ENCODE assay signal across 9 cellular contexts in genomic region chr20:59087829-59088433, GRCh38. TPM values are rescaled to one million over a fixed set of nuclear protein-coding genes. Genes with fewer than 3 reads are reported as not detected.
DNase-seq lines count a peak whose midpoint lies in the region; ATAC-seq and TF ChIP-seq lines count a peak whose summit lies in the region.
"Had no signal": no experiment of that assay in that cellular context is flagged by ENCODE, and none has a peak within 500 bp of the region (broad histone marks: within the 10 kb centered on the region; RNA-seq: fewer than 3 reads in every experiment).

No MANE protein-coding gene starts in this region.

- no peak overlapping the region for H3K27ac ChIP-seq in thyroid gland

- intact Hi-C loops in thyroid gland (cut with DNase I), result loop anchor here (5.0 kb wide), 3 partner anchors 134 to 319 kb away; no protein-coding TSS in a partner anchor

- H3K4me3 Mint-ChIP-seq in osteocyte (ENCODE audit: unreplicated experiment), result no peak overlapping the region
- H3K4me3 Mint-ChIP-seq: dendritic cell treated with granulocyte-macrophage colony-stimulating factor and Interleukin-4, amounts not matched to agents 40 ng/mL and 50 ng/mL, for 4 days had no signal

- no peaks in the 10 kb centered on the region for H3K36me3 ChIP-seq in thyroid gland

- no peak for TF ChIP-seq POLR2A in thyroid gland (IDR thresholded peaks at IDR 0.05)

- no peak overlapping the region for H3K27ac Mint-ChIP-seq in osteocyte (ENCODE audit: unreplicated experiment)
- H3K27ac Mint-ChIP-seq: dendritic cell treated with granulocyte-macrophage colony-stimulating factor and Interleukin-4, amounts not matched to agents 40 ng/mL and 50 ng/mL, for 4 days had no signal

- no peaks in the 10 kb centered on the region for H3K27me3 ChIP-seq in thyroid gland

- H3K27me3 Mint-ChIP-seq in osteocyte (ENCODE audit: unreplicated experiment), result peaks cover 39% of the 10 kb centered on the region

- no peaks in the 10 kb centered on the region for H3K36me3 Mint-ChIP-seq in osteocyte (ENCODE audit: unreplicated experiment)

- TF ChIP-seq CTCF in osteocyte (IDR thresholded peaks at IDR 0.05) (peak; percentile 92), thyroid gland (IDR thresholded peaks at IDR 0.05) (peak; percentile 78 to 87 (median 83))

- DNase-seq in Daoy (ENCODE audit: low read depth) (peak; percentile 64), M059J (ENCODE audit: low read depth) (peak; percentile 65), SHP77 (lab: John Stamatoyannopoulos, UW) (peak; percentile 75 to 84), foreskin melanocyte (peak; percentile 42), osteocyte (ENCODE audit: extremely low spot score, unreplicated experiment) (peak; percentile 88), thyroid gland (peak; percentile 86 to 88)
- peak; percentile 95 for DNase-seq in activated effector memory CD4-positive, alpha-beta T cell treated with anti-CD3 and anti-CD28 coated beads, Interleukin-2, amount 50 U/mL, for 16 hours

- H3K4me1 ChIP-seq in thyroid gland, result peaks cover 17 to 18% of the 10 kb centered on the region in 2 donors

- H3K9me3 Mint-ChIP-seq in osteocyte (ENCODE audit: unreplicated experiment), result no peaks in the 10 kb centered on the region
- H3K9me3 Mint-ChIP-seq: dendritic cell treated with granulocyte-macrophage colony-stimulating factor and Interleukin-4, amounts not matched to agents 40 ng/mL and 50 ng/mL, for 4 days had no signal

- no peaks in the 10 kb centered on the region for H3K9me3 ChIP-seq in thyroid gland

- H3K4me1 Mint-ChIP-seq in osteocyte (ENCODE audit: unreplicated experiment), result no peaks in the 10 kb centered on the region

- no peak for ATAC-seq in GM19463 (IDR thresholded peaks at IDR 0.05; ENCODE audit: unreplicated experiment)

- H3K4me3 ChIP-seq in thyroid gland (replicated peaks in 1 of 3), result no peak overlapping the region

- 15 to 19% methylated on average over 5 of the region's 5 CpGs for WGBS in thyroid gland, 2 donors

RNA-seq across cellular contexts. Expression of gene PRELID3B, which starts 45.3 kb away (rescaled TPM):
- 85.1 and 128 TPM in 2 replicates for total RNA-seq in Daoy (2014; rRNA removed; shearing (Covaris generic))
- total RNA-seq in M059J (2014; rRNA removed; shearing (Covaris generic)), result 112 and 114 TPM in 2 replicates
- 38.8 and 45.1 TPM in 2 replicates for total RNA-seq in osteocyte
- total RNA-seq in thyroid gland, result 100 to 1,000 TPM in 1 of 4 donors, 10 to 100 TPM in 3; 74.4 to 112 (median 85.6) TPM

RNA-seq across cellular contexts. Expression of gene ATP5F1E, which starts 55.8 kb away (rescaled TPM):
- 26.1 and 44.4 TPM in 2 replicates for total RNA-seq in Daoy (2014; rRNA removed; shearing (Covaris generic))
- 71.7 and 100 TPM in 2 replicates for total RNA-seq in M059J (2014; rRNA removed; shearing (Covaris generic))
- total RNA-seq in osteocyte (66.7 and 68.2 TPM in 2 replicates), thyroid gland (10 to 100 TPM; 13.3 to 57.8 (median 32.4) TPM)

Comparison
In these comparisons a context has a peak if more than half of its experiments do, and no peak if none do; other contexts are left out.
1. DNase-seq: peak in every context shown above with its lines; median percentile 95 in activated effector memory CD4-positive, alpha-beta T cell treated with anti-CD3 and anti-CD28 coated beads, Interleukin-2, amount 50 U/mL, for 16 hours; 88 in osteocyte; 87 in thyroid gland; 80 in SHP77; 65 in M059J; 64 in Daoy; 42 in foreskin melanocyte.